15 cellular contexts compared by ENCODE assay signal in the genomic region with DNA sequence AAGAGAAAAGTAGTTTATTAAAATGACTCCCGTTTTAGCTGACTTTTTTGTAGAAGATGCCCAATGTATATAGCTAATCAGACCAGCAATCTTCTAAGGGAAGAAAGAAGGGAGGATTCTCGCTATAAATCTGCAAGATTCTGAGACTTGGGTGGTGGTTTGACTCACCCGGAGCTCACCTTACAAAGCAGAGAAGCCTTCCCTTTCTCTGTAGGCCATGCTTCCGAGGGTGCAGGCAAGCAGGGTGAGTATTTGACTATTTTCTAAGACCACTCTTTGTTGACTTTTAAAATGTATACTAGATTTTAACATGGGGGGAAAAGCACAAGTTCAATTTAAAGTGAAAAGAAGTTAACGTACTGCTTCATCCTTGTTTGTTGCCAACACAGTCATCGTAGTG. TPM values are rescaled to one million over a fixed set of nuclear protein-coding genes. Genes with fewer than 3 reads are reported as not detected.
"Had no signal": no experiment of that assay in that cellular context is flagged by ENCODE, and none has a peak within 500 bp of the region (broad histone marks: within the 10 kb centered on the region; RNA-seq: fewer than 3 reads in every experiment).

No MANE protein-coding gene starts in this region.

- H3K9me3 Mint-ChIP-seq: activated naive CD8-positive, alpha-beta T cell treated with anti-CD3 and anti-CD28 coated beads, Interleukin-2, amount 10 ng/mL, durations not matched to agents 7 days and 5 days; stimulated activated naive CD8-positive, alpha-beta T cell treated with anti-CD3 and anti-CD28 coated beads, Interleukin-15, amount 100 ng/mL, for 72 hours had no signal

- H3K27ac Mint-ChIP-seq: stimulated activated naive CD8-positive, alpha-beta T cell treated with anti-CD3 and anti-CD28 coated beads, Interleukin-15, amount 100 ng/mL, for 72 hours had no signal

- ATAC-seq: stimulated activated naive CD8-positive, alpha-beta T cell treated with anti-CD3 and anti-CD28 coated beads, Interleukin-15, amount 100 ng/mL, for 72 hours had no signal

- DNase-seq: activated naive CD8-positive, alpha-beta T cell treated with anti-CD3 and anti-CD28 coated beads, Interleukin-2, amount 10 ng/mL, durations not matched to agents 7 days and 5 days; activated T-cell treated with anti-CD3 and anti-CD28 coated beads, Interleukin-2, amount 50 U/mL, for 48 hours; esophagus squamous epithelium; foreskin fibroblast; stimulated activated CD4-positive, alpha-beta T cell treated with anti-CD3 and anti-CD28 coated beads, Interleukin-4, amount 100 ng/mL, for 1 hour; stimulated activated CD8-positive, alpha-beta memory T cell treated with anti-CD3 and anti-CD28 coated beads, Interleukin-4, amount 100 ng/mL, for 48 hours; stimulated activated naive CD8-positive, alpha-beta T cell treated with anti-CD3 and anti-CD28 coated beads, Interleukin-15, amount 100 ng/mL, for 72 hours; T1000; testis; uterus had no signal

- H3K27ac ChIP-seq: ascending aorta, esophagus squamous epithelium, parathyroid adenoma, testis, uterus had no signal

- H3K9me3 ChIP-seq: ascending aorta, esophagus squamous epithelium, testis, uterus had no signal

- H3K4me3 ChIP-seq: ascending aorta, esophagus squamous epithelium, testis, uterus had no signal

- H3K27me3 ChIP-seq: testis had no signal

- H3K36me3 ChIP-seq: ascending aorta, esophagus squamous epithelium, uterus had no signal

- H3K9ac ChIP-seq: parathyroid adenoma had no signal

- H3K4me3 Mint-ChIP-seq: activated naive CD8-positive, alpha-beta T cell treated with anti-CD3 and anti-CD28 coated beads, Interleukin-2, amount 10 ng/mL, durations not matched to agents 7 days and 5 days had no signal

- H3K4me1 ChIP-seq: parathyroid adenoma, uterus had no signal

RNA-seq across cellular contexts. Expression of gene OLIG3, which starts 2.7 kb away (rescaled TPM):
- total RNA-seq: activated naive CD8-positive, alpha-beta T cell treated with anti-CD3 and anti-CD28 coated beads, Interleukin-2, amount 10 ng/mL, durations not matched to agents 7 days and 5 days; ascending aorta; esophagus squamous epithelium; liver; mesenteric fat pad; renal cortical epithelial cell; testis; uterus had no signal
